Comparison of ENCODE assay signal across 1 cellular context in genomic region chr9:35646583-35647265, GRCh38.
TF ChIP-seq lines count a peak whose summit lies in the region.

No MANE protein-coding gene starts in this region.

TF ChIP-seq in HepG2, 621 proteins besides CTCF, POLR2A, EP300 and RAD21 (continued from another document):
- no peak for TF ChIP-seq GLMP (CRISPR knock-in tag; IDR thresholded peaks at IDR 0.05; ENCODE audit: borderline replicate concordance)
- no peak; the same call in 1 of the 2 replicates for TF ChIP-seq ZNF160 (CRISPR knock-in tag; IDR thresholded peaks at IDR 0.05)
- TF ChIP-seq RBM39 (IDR thresholded peaks at IDR 0.05; ENCODE audit: low read depth, low read length, poor library complexity, severe bottlenecking) = no peak
- no peak for TF ChIP-seq SMAD9 (CRISPR knock-in tag; IDR thresholded peaks at IDR 0.05)
- no peak for TF ChIP-seq PAWR (CRISPR knock-in tag; IDR thresholded peaks at IDR 0.05; ENCODE audit: borderline replicate concordance)
- no peak for TF ChIP-seq ZNF362 (CRISPR knock-in tag; IDR thresholded peaks at IDR 0.05; ENCODE audit: borderline replicate concordance)
- peak; percentile 44; the same call in 1 of the 2 replicates for TF ChIP-seq ZSCAN31 (CRISPR knock-in tag; IDR thresholded peaks at IDR 0.05; ENCODE audit: low read depth)
- no peak for TF ChIP-seq ADNP (CRISPR knock-in tag; IDR thresholded peaks at IDR 0.05)
- TF ChIP-seq HDAC2 (CRISPR knock-in tag; IDR thresholded peaks at IDR 0.05) = peak; percentile 57
- TF ChIP-seq EEA1 (CRISPR knock-in tag; IDR thresholded peaks at IDR 0.05; ENCODE audit: borderline replicate concordance) = 0 out of 2 replicates have a peak, but pooled peaks have one; percentile 27
- TF ChIP-seq SP4 (CRISPR knock-in tag; IDR thresholded peaks at IDR 0.05) = 0 out of 2 replicates have a peak, but pooled peaks have one; percentile 22
- TF ChIP-seq ZNF816 (CRISPR knock-in tag; IDR thresholded peaks at IDR 0.05; ENCODE audit: borderline replicate concordance) = 0 out of 2 replicates have a peak, but pooled peaks have one; percentile 60
- no peak for TF ChIP-seq ZNF672 (CRISPR knock-in tag; IDR thresholded peaks at IDR 0.05)
- TF ChIP-seq LRRFIP1 (CRISPR knock-in tag; conservative IDR thresholded peaks at IDR 0.05) = no peak
- no peak for TF ChIP-seq ZSCAN29 (CRISPR knock-in tag; conservative IDR thresholded peaks at IDR 0.05)
- no peak for TF ChIP-seq ARNT (IDR thresholded peaks at IDR 0.05)
- TF ChIP-seq KLF6 (CRISPR knock-in tag; IDR thresholded peaks at IDR 0.05) = no peak
- TF ChIP-seq MED1 (CRISPR knock-in tag; IDR thresholded peaks at IDR 0.05) = peak; percentile 53
- TF ChIP-seq ZNF780A (CRISPR knock-in tag; IDR thresholded peaks at IDR 0.05) = no peak
